Comparison of ENCODE assay signal across 2 cellular contexts in the genomic region with DNA sequence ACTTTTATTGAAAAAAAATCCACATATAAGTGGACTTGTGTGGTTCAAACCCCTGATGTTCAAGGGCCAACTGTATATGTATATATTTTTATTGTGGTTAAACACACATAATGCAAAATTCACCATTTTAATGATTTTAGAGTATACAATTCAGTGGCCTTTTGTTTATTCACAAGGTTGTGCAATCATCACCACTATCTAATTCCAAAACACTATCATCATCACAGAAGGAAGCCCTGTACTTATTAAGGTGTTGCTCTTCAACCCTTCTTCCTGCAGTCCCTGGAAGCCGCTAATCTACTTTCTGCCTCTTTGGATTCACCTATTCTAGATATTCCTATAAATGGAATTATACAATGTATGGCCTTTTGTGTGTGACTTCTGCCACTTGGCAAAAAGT.
TF ChIP-seq lines count a peak whose summit lies in the region.

No MANE protein-coding gene starts in this region.

TF ChIP-seq in IMR-90, 13 proteins besides CTCF, POLR2A, EP300 and RAD21:
- TF ChIP-seq BHLHE40 (IDR thresholded peaks at IDR 0.05; ENCODE audit: low read depth, low read length) (no peak), MAFK (IDR thresholded peaks at IDR 0.05; ENCODE audit: low read depth, low read length) (no peak), FOS (IDR thresholded peaks at IDR 0.05; ENCODE audit: low read depth, low read length) (no peak), MXI1 (IDR thresholded peaks at IDR 0.05; ENCODE audit: borderline replicate concordance, low read depth, low read length) (no peak), CEBPB (IDR thresholded peaks at IDR 0.05; ENCODE audit: low read depth, low read length) (peak; percentile 79)
- TF ChIP-seq, protein P1, sequence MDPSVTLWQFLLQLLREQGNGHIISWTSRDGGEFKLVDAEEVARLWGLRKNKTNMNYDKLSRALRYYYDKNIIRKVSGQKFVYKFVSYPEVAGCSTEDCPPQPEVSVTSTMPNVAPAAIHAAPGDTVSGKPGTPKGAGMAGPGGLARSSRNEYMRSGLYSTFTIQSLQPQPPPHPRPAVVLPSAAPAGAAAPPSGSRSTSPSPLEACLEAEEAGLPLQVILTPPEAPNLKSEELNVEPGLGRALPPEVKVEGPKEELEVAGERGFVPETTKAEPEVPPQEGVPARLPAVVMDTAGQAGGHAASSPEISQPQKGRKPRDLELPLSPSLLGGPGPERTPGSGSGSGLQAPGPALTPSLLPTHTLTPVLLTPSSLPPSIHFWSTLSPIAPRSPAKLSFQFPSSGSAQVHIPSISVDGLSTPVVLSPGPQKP (IDR thresholded peaks at IDR 0.05; ENCODE audit: borderline replicate concordance, low read depth, low read length) = no peak

TF ChIP-seq in HepG2, 621 proteins besides CTCF, POLR2A, EP300 and RAD21:
- TF ChIP-seq CEBPB (IDR thresholded peaks at IDR 0.05; ENCODE audit: borderline replicate concordance, low read depth, low read length) (peak; percentile 62; the same call in 1 of the 2 replicates), ATF7-NPFF (CRISPR knock-in tag; IDR thresholded peaks at IDR 0.05; ENCODE audit: low read depth) (no peak)
